In the genomic region with DNA sequence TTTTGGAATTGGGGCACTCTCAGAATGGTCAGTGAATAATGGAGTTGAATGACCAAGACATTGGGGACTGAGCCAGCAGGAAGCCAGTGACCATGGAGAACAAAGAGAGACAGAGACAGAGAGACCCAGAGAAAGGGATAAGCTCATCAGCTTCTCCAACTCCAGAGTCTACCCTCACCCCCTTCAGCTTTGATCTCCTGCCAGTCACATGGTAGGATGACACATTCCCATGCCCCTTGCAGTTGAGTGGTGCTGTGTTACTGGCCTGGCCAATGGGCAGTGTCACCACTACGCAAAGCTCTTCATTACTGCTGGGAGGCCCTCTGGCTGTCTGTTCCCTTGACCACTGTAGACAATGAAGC, we compare ENCODE assay signal across 15 cellular contexts.
A peak's percentile ranks its signal among the peaks of the same experiment; 100 is the strongest.
DNase-seq lines count a peak whose midpoint lies in the region; ATAC-seq lines count a peak whose summit lies in the region.
"Had no signal": no experiment of that assay in that cellular context is flagged by ENCODE, and none has a peak within 500 bp of the region (broad histone marks: within the 10 kb centered on the region; RNA-seq: fewer than 3 reads in every experiment).

No MANE protein-coding gene starts in this region.

- peak overlapping the region; percentile 46 for H3K27ac ChIP-seq in angular gyrus (ENCODE audit: low read depth, low read length)

- peak; percentile 27 for DNase-seq in COLO668 (lab: John Stamatoyannopoulos, UW; ENCODE audit: unreplicated experiment)
- peak; percentile 33 to 58 for DNase-seq in hippocampal formation (lab: John Stamatoyannopoulos, UW)
- peak; percentile 47 for DNase-seq in pons (ENCODE audit: low spot score)
- no peak for DNase-seq in iPS-NIHi11 (ENCODE audit: low spot score)
- no peak for DNase-seq in NCI-H146 (lab: John Stamatoyannopoulos, UW)
- DNase-seq: CD4-positive, alpha-beta T cell; DMS153; GDM1; H9; KG1; NCI-H1417 treated with DMSO at 0.1 percent for 48 hours; NCI-H1930 had no signal

- ATAC-seq in GM21717 (IDR thresholded peaks at IDR 0.05; ENCODE audit: unreplicated experiment) (no peak), HG02970 (IDR thresholded peaks at IDR 0.05; ENCODE audit: low FRiP score, unreplicated experiment) (no peak)

Comparison
In these comparisons a context has a peak if more than half of its experiments do, and no peak if none do; other contexts are left out.
1. DNase-seq: peak in COLO668 (single experiment), hippocampal formation (2 of 2) and pons (single experiment); none in iPS-NIHi11 (single experiment) and NCI-H146 (single experiment).